20 cellular contexts compared by ENCODE assay signal in the genomic region with DNA sequence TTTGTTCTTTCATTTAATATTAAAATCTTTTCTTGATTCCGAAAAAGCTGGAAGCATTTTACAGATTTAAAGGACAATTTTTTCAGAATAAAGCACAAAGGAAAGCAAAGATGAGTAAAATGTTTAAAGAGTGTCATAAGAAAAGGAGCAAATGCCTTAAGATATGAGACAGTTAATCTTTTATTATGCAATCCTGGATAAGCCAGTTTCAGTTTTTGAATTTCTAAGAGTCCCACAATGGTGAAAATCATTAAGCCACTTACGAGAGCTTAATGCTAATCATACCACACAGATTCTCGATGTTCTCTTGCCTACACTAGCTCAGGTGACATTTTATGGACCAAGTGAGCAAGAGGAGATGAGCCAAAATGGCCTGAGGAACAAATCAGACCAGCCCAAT.
"Had no signal": no experiment of that assay in that cellular context is flagged by ENCODE, and none has a peak within 500 bp of the region (broad histone marks: within the 10 kb centered on the region; RNA-seq: fewer than 3 reads in every experiment).

No MANE protein-coding gene starts in this region.

- H3K4me1 ChIP-seq: foreskin keratinocyte, psoas muscle, right lobe of liver, stomach had no signal

- H3K27ac Mint-ChIP-seq: dendritic cell treated with granulocyte-macrophage colony-stimulating factor and Interleukin-4, amounts not matched to agents 40 ng/mL and 50 ng/mL, for 4 days; effector memory CD8-positive, alpha-beta T cell; naive B cell; nephron had no signal

- H3K36me3 ChIP-seq: right lobe of liver, stomach, thoracic aorta had no signal

- H3K79me2 ChIP-seq: hepatocyte had no signal

- H3K27ac ChIP-seq: foreskin keratinocyte, hepatocyte, psoas muscle, right lobe of liver, skin epidermis, stomach, thoracic aorta had no signal

- H3K36me3 Mint-ChIP-seq: naive B cell had no signal

- H3K27me3 ChIP-seq: foreskin keratinocyte, hepatocyte, right lobe of liver, stomach had no signal

- H3K4me1 Mint-ChIP-seq: naive B cell, nephron had no signal

- H3K9me3 ChIP-seq: psoas muscle, right lobe of liver, stomach, thoracic aorta had no signal

- H2AFZ ChIP-seq: hepatocyte had no signal

- ATAC-seq: effector memory CD8-positive, alpha-beta T cell; foreskin keratinocyte; left colon; left ventricle myocardium superior; psoas muscle; right lobe of liver had no signal

- DNase-seq: effector memory CD8-positive, alpha-beta T cell; foreskin keratinocyte; head of caudate nucleus; left colon; left ventricle myocardium superior; mesenchymal stem cell; naive B cell; psoas muscle; retina; right lobe of liver; stimulated activated CD4-positive, alpha-beta T cell treated with anti-CD3 and anti-CD28 coated beads, Interleukin-12 subunit alpha, Interleukin-12 subunit beta, amount 100 ng/mL, for 4 hours; stimulated activated naive CD4-positive, alpha-beta T cell; stomach; substantia nigra had no signal

- H3K27me3 Mint-ChIP-seq: dendritic cell treated with granulocyte-macrophage colony-stimulating factor and Interleukin-4, amounts not matched to agents 40 ng/mL and 50 ng/mL, for 4 days; effector memory CD8-positive, alpha-beta T cell; naive B cell had no signal

- H3K4me2 ChIP-seq: hepatocyte had no signal

- H3K4me3 ChIP-seq: hepatocyte, lung, psoas muscle, right lobe of liver, skin epidermis, stomach, thoracic aorta had no signal

- H3K4me3 Mint-ChIP-seq: dendritic cell treated with granulocyte-macrophage colony-stimulating factor and Interleukin-4, amounts not matched to agents 40 ng/mL and 50 ng/mL, for 4 days; effector memory CD8-positive, alpha-beta T cell; naive B cell; nephron had no signal
